11 cellular contexts compared by ENCODE assay signal in genomic region chr4:9999956-10000551, GRCh38. TPM values are rescaled to one million over a fixed set of nuclear protein-coding genes. Genes with fewer than 3 reads are reported as not detected.
DNase-seq lines count a peak whose midpoint lies in the region; ATAC-seq, FAIRE-seq and TF ChIP-seq lines count a peak whose summit lies in the region.
"Had no signal": no experiment of that assay in that cellular context is flagged by ENCODE, and none has a peak within 500 bp of the region (broad histone marks: within the 10 kb centered on the region; RNA-seq: fewer than 3 reads in every experiment).

No MANE protein-coding gene starts in this region.

- intact Hi-C loops in psoas muscle (cut with DNase I) (no loop called here), cardiac septum (cut with DNase I) (no loop called here)

- WGBS in suprapubic skin = 68% methylated on average over 4 of the region's 4 CpGs
- 84 to 86% (median 86%) methylated on average over 4 of the region's 4 CpGs for WGBS in psoas muscle, 3 donors

- TF ChIP-seq POLR2A in suprapubic skin (IDR thresholded peaks at IDR 0.05) = no peak

- DNase-seq in ELR (ENCODE audit: low read depth) = peak; percentile 52
- DNase-seq in GM19239 (ENCODE audit: insufficient read length, low spot score) = no peak
- peak; percentile 27 for DNase-seq in T-helper 2 cell treated with Interferon-gamma antibody and Interleukin-4, amounts not matched to agents 5 μg/mL and 100 μg/mL, for 36 hours (ENCODE audit: low spot score)
- no peak for DNase-seq in suprapubic skin (ENCODE audit: low spot score in 2 of 2)
- no peak for DNase-seq in psoas muscle
- DNase-seq in NCI-H774 (lab: John Stamatoyannopoulos, UW) = no peak
- no peak for DNase-seq in cardiac septum (ENCODE audit: low spot score)
- DNase-seq: endodermal cell, lower lobe of right lung had no signal

- no peak for TF ChIP-seq EP300 in suprapubic skin (IDR thresholded peaks at IDR 0.05)

- peaks cover 6% of the 10 kb centered on the region for H3K9me3 Mint-ChIP-seq in T-helper 2 cell treated with Interferon-gamma antibody and Interleukin-4, amounts not matched to agents 5 μg/mL and 100 μg/mL, for 36 hours
- H3K9me3 Mint-ChIP-seq: endodermal cell had no signal

- H3K9me3 ChIP-seq in suprapubic skin (no peaks in the 10 kb centered on the region), psoas muscle (no peaks in the 10 kb centered on the region)
- H3K9me3 ChIP-seq: lower lobe of right lung had no signal

- ATAC-seq in HG02973 (IDR thresholded peaks at IDR 0.05; ENCODE audit: unreplicated experiment) (peak; percentile 63), psoas muscle (no peak)
- ATAC-seq: lower lobe of right lung had no signal

- H3K27ac Mint-ChIP-seq in T-helper 2 cell treated with Interferon-gamma antibody and Interleukin-4, amounts not matched to agents 5 μg/mL and 100 μg/mL, for 36 hours = peak overlapping the region; percentile 42
- H3K27ac Mint-ChIP-seq: endodermal cell had no signal

- H3K4me1 Mint-ChIP-seq in T-helper 2 cell treated with Interferon-gamma antibody and Interleukin-4, amounts not matched to agents 5 μg/mL and 100 μg/mL, for 36 hours (ENCODE audit: low read depth) = peaks cover 46% of the 10 kb centered on the region
- H3K4me1 Mint-ChIP-seq: endodermal cell had no signal

- H3K4me3 ChIP-seq in suprapubic skin (no peak overlapping the region), psoas muscle (no peak overlapping the region)
- H3K4me3 ChIP-seq: lower lobe of right lung, PC-9 had no signal

- H3K27me3 Mint-ChIP-seq in T-helper 2 cell treated with Interferon-gamma antibody and Interleukin-4, amounts not matched to agents 5 μg/mL and 100 μg/mL, for 36 hours (ENCODE audit: low read depth) = no peaks in the 10 kb centered on the region

- TF ChIP-seq CTCF in suprapubic skin (IDR thresholded peaks at IDR 0.05) (no peak), psoas muscle (IDR thresholded peaks at IDR 0.05) (no peak)

- H3K36me3 Mint-ChIP-seq in T-helper 2 cell treated with Interferon-gamma antibody and Interleukin-4, amounts not matched to agents 5 μg/mL and 100 μg/mL, for 36 hours (ENCODE audit: low read depth) = peaks cover 1% of the 10 kb centered on the region

- peaks cover 11% of the 10 kb centered on the region for H3K4me1 ChIP-seq in suprapubic skin
- H3K4me1 ChIP-seq in psoas muscle = no peaks in the 10 kb centered on the region

- peaks cover 1% of the 10 kb centered on the region for H3K36me3 ChIP-seq in suprapubic skin
- peaks cover 0 to 2% of the 10 kb centered on the region in 2 donors for H3K36me3 ChIP-seq in psoas muscle (ENCODE audit: insufficient read depth in 1 of 2, low read depth in 1 of 2)
- H3K36me3 ChIP-seq: lower lobe of right lung had no signal

- H3K27ac ChIP-seq in suprapubic skin (no peak overlapping the region), psoas muscle (no peak overlapping the region)
- H3K27ac ChIP-seq: lower lobe of right lung, PC-9 had no signal

- H3K4me3 Mint-ChIP-seq in T-helper 2 cell treated with Interferon-gamma antibody and Interleukin-4, amounts not matched to agents 5 μg/mL and 100 μg/mL, for 36 hours = peak overlapping the region; percentile 1
- H3K4me3 Mint-ChIP-seq: endodermal cell had no signal

- H3K27me3 ChIP-seq in suprapubic skin (no peaks in the 10 kb centered on the region), psoas muscle (ENCODE audit: insufficient read depth in 3 of 3, low read length in 2 of 3) (peaks cover 0 to 2% (median 0%) of the 10 kb centered on the region in 3 donors)

- peak; percentile 98 for FAIRE-seq in GM19239 (lab: Jason Lieb, UNC)

RNA-seq across cellular contexts. Expression of gene SLC2A9, which starts 21.2 kb away (rescaled TPM):
- total RNA-seq in suprapubic skin = 1 to 10 TPM; 3.5 to 9.2 (median 8.1) TPM
- 1 to 10 TPM in 3 of 4 donors, under 1 TPM in 1; 0.71 to 2.4 (median 1.5) TPM for total RNA-seq in psoas muscle
- 1 to 10 TPM in 1 of 3 donors, under 1 TPM in 2; 0.37 to 2.7 (median 0.52) TPM for polyA plus RNA-seq in psoas muscle
- 5.5 TPM for total RNA-seq in cardiac septum

Comparison
In these comparisons a context has a peak if more than half of its experiments do, and no peak if none do; other contexts are left out.
1. DNase-seq: peak in ELR (single experiment) and T-helper 2 cell treated with Interferon-gamma antibody and Interleukin-4, amounts not matched to agents 5 μg/mL and 100 μg/mL, for 36 hours (single experiment); none in GM19239 (single experiment), suprapubic skin (0 of 2), psoas muscle (0 of 2), NCI-H774 (single experiment) and cardiac septum (single experiment).